Comparison of ENCODE assay signal across 23 cellular contexts in genomic region chr17:5362162-5362811, GRCh38.
"Had no signal": no experiment of that assay in that cellular context is flagged by ENCODE, and none has a peak within 500 bp of the region (broad histone marks: within the 10 kb centered on the region; RNA-seq: fewer than 3 reads in every experiment).

No MANE protein-coding gene starts in this region.

- FAIRE-seq: keratinocyte, urothelium cell line had no signal

- ATAC-seq: activated T-cell treated with anti-CD3 and anti-CD28 coated beads, Interleukin-2, amount 50 U/mL, for 72 hours; heart right ventricle; left lung; stimulated activated naive CD8-positive, alpha-beta T cell treated with anti-CD3 and anti-CD28 coated beads, Interleukin-15, Interleukin-2, amounts not matched to agents 100 U/mL and 50 U/mL, for 24 hours; T-cell had no signal

- H3K9me3 ChIP-seq: esophagus squamous epithelium, heart right ventricle, left lung, tibial nerve had no signal

- H3K27ac ChIP-seq: heart right ventricle, left lung, tibial nerve had no signal

- H3K4me3 ChIP-seq: esophagus squamous epithelium, heart right ventricle, left lung, tibial nerve had no signal

- H3K4me1 ChIP-seq: heart right ventricle, left lung had no signal

- H3K27me3 ChIP-seq: esophagus squamous epithelium, heart right ventricle, left lung, tibial nerve had no signal

- DNase-seq: activated CD4-positive, alpha-beta T cell treated with anti-CD3 and anti-CD28 coated beads, Interleukin-2, amount 50 U/mL, for 1 hour; activated CD8-positive, alpha-beta memory T cell treated with anti-CD3 and anti-CD28 coated beads for 24 hours; activated CD8-positive, alpha-beta memory T cell treated with anti-CD3 and anti-CD28 coated beads, Interleukin-2, amount 50 U/mL, for 48 hours; activated effector memory CD4-positive, alpha-beta T cell treated with anti-CD3 and anti-CD28 coated beads, Interleukin-2, amount 50 U/mL, for 16 hours; activated naive CD4-positive, alpha-beta T cell treated with anti-CD3 and anti-CD28 coated beads, Interleukin-2, amount 50 U/mL, for 16 hours; activated T-cell treated with anti-CD3 and anti-CD28 coated beads, Interleukin-2, amount 50 U/mL, for 72 hours; effector CD8-positive, alpha-beta T cell; esophagus squamous epithelium; heart right ventricle; left lung; nephron progenitor cell; nucleus accumbens; posterior cingulate gyrus; retina; stimulated activated CD4-positive, alpha-beta T cell treated with anti-CD3 and anti-CD28 coated beads, Interleukin-12 subunit alpha, Interleukin-12 subunit beta, amount 100 ng/mL, for 4 hours; stimulated activated CD4-positive, alpha-beta T cell treated with anti-CD3 and anti-CD28 coated beads, Interleukin-1b, Interleukin-23, amount 100 ng/mL, for 48 hours; stimulated activated CD8-positive, alpha-beta memory T cell treated with anti-CD3 and anti-CD28 coated beads, Interleukin-4, amount 100 ng/mL, for 48 hours; stimulated activated naive CD8-positive, alpha-beta T cell treated with anti-CD3 and anti-CD28 coated beads, Interleukin-15, Interleukin-2, amounts not matched to agents 100 U/mL and 50 U/mL, for 24 hours; substantia nigra; T-cell had no signal
